10 cellular contexts compared by ENCODE assay signal in the genomic region with DNA sequence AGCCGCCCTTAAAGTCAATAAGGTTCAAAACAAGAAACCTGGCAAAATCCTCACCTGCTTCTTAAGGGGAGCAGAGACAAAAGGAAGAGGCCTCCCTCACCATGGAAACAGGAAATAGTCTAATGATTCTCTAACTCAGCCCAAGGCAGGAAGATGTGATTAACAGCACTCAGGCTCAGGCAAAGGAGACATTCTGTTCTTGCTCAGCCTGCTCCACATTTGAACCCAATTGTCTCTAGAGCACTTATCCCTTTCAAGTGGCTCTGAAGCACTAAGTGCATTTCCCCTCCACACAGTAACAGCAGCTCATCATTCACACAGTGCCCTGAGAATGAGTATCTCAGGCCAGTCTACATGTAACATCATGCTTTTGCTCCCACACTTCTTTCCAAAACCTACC.
DNase-seq lines count a peak whose midpoint lies in the region; ATAC-seq and TF ChIP-seq lines count a peak whose summit lies in the region.
"Had no signal": no experiment of that assay in that cellular context is flagged by ENCODE, and none has a peak within 500 bp of the region (broad histone marks: within the 10 kb centered on the region; RNA-seq: fewer than 3 reads in every experiment).

No MANE protein-coding gene starts in this region.

- ATAC-seq in HG03460 (IDR thresholded peaks at IDR 0.05; ENCODE audit: unreplicated experiment) (peak; percentile 81), HG03520 (IDR thresholded peaks at IDR 0.05; ENCODE audit: unreplicated experiment) (no peak), GM19324 (IDR thresholded peaks at IDR 0.05; ENCODE audit: low FRiP score, unreplicated experiment) (no peak)
- ATAC-seq: CD8-positive, alpha-beta T cell had no signal

- H3K4me1 ChIP-seq in cardiac muscle cell (ENCODE audit: low read depth): peaks cover 25% of the 10 kb centered on the region

- DNase-seq in DMS53 treated with DMSO at 0.1 percent for 48 hours (lab: John Stamatoyannopoulos, UW; ENCODE audit: unreplicated experiment) (peak; percentile 41), NCI-H69 (lab: John Stamatoyannopoulos, UW) (peak; percentile 59), cardiac muscle cell (ENCODE audit: low read depth in 1 of 2, low spot score in 1 of 2) (peak in 1 of 2 donors; percentile 79), ACHN (no peak), coronary artery (ENCODE audit: low spot score) (no peak)
- DNase-seq: CD8-positive, alpha-beta T cell; substantia nigra had no signal

- H3K27me3 ChIP-seq in cardiac muscle cell: no peaks in the 10 kb centered on the region

- no peaks in the 10 kb centered on the region for H3K9me3 ChIP-seq in cardiac muscle cell (ENCODE audit: low read depth)

- TF ChIP-seq CTCF in cardiac muscle cell (IDR thresholded peaks at IDR 0.05; ENCODE audit: low read depth, low read length): no peak
- no peak for TF ChIP-seq CTCF in coronary artery (IDR thresholded peaks at IDR 0.05)

- peaks cover 12% of the 10 kb centered on the region for H3K36me3 ChIP-seq in cardiac muscle cell

- in situ Hi-C loops in ACHN (cut with HindIII; ENCODE audit: low pct_ligation_motif_present, low pct_unique_long_range_greater_than_20kb, low sequenced_read_pairs): no loop called here

- no peak overlapping the region for H3K4me3 ChIP-seq in cardiac muscle cell
- H3K4me3 ChIP-seq in coronary artery: no peak overlapping the region

- H3K27ac ChIP-seq in cardiac muscle cell: peak overlapping the region; percentile 64
- peak overlapping the region in 1 of 2 donors; percentile 33 for H3K27ac ChIP-seq in coronary artery

Comparison
In these comparisons a context has a peak if more than half of its experiments do, and no peak if none do; other contexts are left out.
1. DNase-seq: peak in DMS53 treated with DMSO at 0.1 percent for 48 hours (single experiment) and NCI-H69 (single experiment); none in ACHN (single experiment) and coronary artery (single experiment).